ENCODE assay signal across 1 cellular context in the genomic region with DNA sequence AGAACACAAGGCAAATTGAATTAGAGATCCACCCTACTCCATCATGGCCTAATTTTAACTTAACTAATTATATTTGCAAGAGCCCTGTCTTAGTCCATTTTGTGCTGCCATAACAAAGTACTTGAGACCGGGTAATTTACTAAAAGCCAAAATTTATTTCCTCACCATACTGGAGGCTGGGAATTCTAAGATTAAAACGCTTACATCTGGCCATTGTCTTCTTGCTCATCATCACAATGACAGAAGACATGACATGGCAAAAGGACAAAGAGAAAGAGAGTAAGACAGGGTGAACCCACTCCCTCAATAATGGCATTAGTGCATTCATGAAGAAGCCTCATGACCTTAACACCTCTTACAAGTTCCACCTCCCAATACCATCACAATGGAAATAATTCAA.
TF ChIP-seq lines count a peak whose summit lies in the region.

No MANE protein-coding gene starts in this region.

TF ChIP-seq in GM23338, 12 proteins besides CTCF, POLR2A, EP300 and RAD21 (continued from another document):
- no peak for TF ChIP-seq ETS1 (IDR thresholded peaks at IDR 0.05)
